ENCODE assay signal across 28 cellular contexts in the genomic region with DNA sequence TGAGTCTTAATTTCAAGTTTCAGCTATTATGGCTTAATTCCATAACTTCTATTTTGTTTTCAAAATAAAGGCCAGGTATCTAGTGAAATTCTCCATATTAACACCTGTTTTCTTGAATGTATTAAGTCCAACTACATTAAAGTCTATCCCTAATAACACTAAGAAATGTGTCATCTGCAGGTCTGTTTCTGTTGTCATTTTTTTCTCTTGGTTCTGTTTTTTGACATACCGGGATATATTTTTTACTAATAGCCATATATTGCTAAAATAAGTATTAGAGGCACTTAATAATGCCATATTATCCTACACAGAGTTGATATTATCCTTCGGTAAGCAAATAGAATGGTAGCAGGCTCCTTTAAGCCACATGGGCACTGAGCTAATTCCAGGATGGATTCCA.
"Had no signal": no experiment of that assay in that cellular context is flagged by ENCODE, and none has a peak within 500 bp of the region (broad histone marks: within the 10 kb centered on the region; RNA-seq: fewer than 3 reads in every experiment).

No MANE protein-coding gene starts in this region.

- ATAC-seq: effector memory CD8-positive, alpha-beta T cell; esophagus mucosa; foreskin keratinocyte; gastrocnemius medialis; gastroesophageal sphincter; heart left ventricle; heart right ventricle had no signal

- H3K79me2 ChIP-seq: hepatocyte had no signal

- H3K27me3 ChIP-seq: colonic mucosa, esophagus muscularis mucosa, esophagus squamous epithelium, foreskin keratinocyte, gastrocnemius medialis, gastroesophageal sphincter, heart left ventricle, heart right ventricle, hepatocyte had no signal

- DNase-seq: colonic mucosa; cortex of kidney; dermis blood vessel endothelial cell; dorsolateral prefrontal cortex; effector CD4-positive, alpha-beta T cell; effector CD8-positive, alpha-beta T cell; effector memory CD4-positive, alpha-beta T cell; effector memory CD8-positive, alpha-beta T cell; endodermal cell; erythroblast; esophagus squamous epithelium; foreskin fibroblast; foreskin keratinocyte; foreskin melanocyte; gastrocnemius medialis; glutamatergic neuron; head of caudate nucleus; heart left ventricle; heart right ventricle had no signal

- H3K4me2 ChIP-seq: hepatocyte had no signal

- H2AFZ ChIP-seq: hepatocyte had no signal

- FAIRE-seq: endometrium, endothelial cell of umbilical vein, frontal cortex had no signal

- H3K4me3 ChIP-seq: colonic mucosa, coronary artery, dorsolateral prefrontal cortex, esophagus muscularis mucosa, esophagus squamous epithelium, gastrocnemius medialis, gastroesophageal sphincter, heart left ventricle, heart right ventricle, hepatocyte had no signal

- H3K27ac ChIP-seq: colonic mucosa, coronary artery, dorsolateral prefrontal cortex, epithelial cell of prostate, esophagus muscularis mucosa, esophagus squamous epithelium, foreskin keratinocyte, gastrocnemius medialis, gastroesophageal sphincter, heart left ventricle, heart right ventricle, hepatocyte had no signal

- H3K4me1 ChIP-seq: colonic mucosa, esophagus squamous epithelium, foreskin keratinocyte, heart left ventricle had no signal

- H3K36me3 ChIP-seq: colonic mucosa, esophagus muscularis mucosa, esophagus squamous epithelium, gastrocnemius medialis, gastroesophageal sphincter, heart left ventricle, heart right ventricle had no signal

- H3K9me3 ChIP-seq: colonic mucosa, gastrocnemius medialis had no signal
